ENCODE assay signal across 8 cellular contexts in genomic region chr16:17404903-17405691, GRCh38.
A peak's percentile ranks its signal among the peaks of the same experiment; 100 is the strongest.
DNase-seq lines count a peak whose midpoint lies in the region; ATAC-seq and TF ChIP-seq lines count a peak whose summit lies in the region.

No MANE protein-coding gene starts in this region.

- TF ChIP-seq POLR2A in breast epithelium (IDR thresholded peaks at IDR 0.05) = no peak

- TF ChIP-seq CTCF in breast epithelium (IDR thresholded peaks at IDR 0.05) (no peak), foreskin keratinocyte (conservative IDR thresholded peaks at IDR 0.05) (no peak), GM10248 (IDR thresholded peaks at IDR 0.05; ENCODE audit: control extremely low read depth, extremely low read depth, low read depth, missing control alignments) (no peak)

- POLR2A ChIA-PET in GM10248 (lab: Yijun Ruan, JAX) = no interaction called here

- no peaks in the 10 kb centered on the region for H3K27me3 ChIP-seq in breast epithelium
- no peaks in the 10 kb centered on the region for H3K27me3 ChIP-seq in foreskin keratinocyte

- H3K4me1 ChIP-seq in breast epithelium (peaks cover 5 to 8% of the 10 kb centered on the region in 2 donors), foreskin keratinocyte (peaks cover 9% of the 10 kb centered on the region)

- H3K36me3 ChIP-seq in breast epithelium = no peaks in the 10 kb centered on the region

- no peak for ATAC-seq in foreskin keratinocyte
- no peak for ATAC-seq in HG02571 (IDR thresholded peaks at IDR 0.05; ENCODE audit: unreplicated experiment)

- no peaks in the 10 kb centered on the region for H3K9me3 ChIP-seq in breast epithelium

- peak overlapping the region in 2 of 3 donors; percentile 13 to 39 for H3K4me3 ChIP-seq in breast epithelium

- DNase-seq in HT1080 (ENCODE audit: low read depth) (peak; percentile 37), breast epithelium (ENCODE audit: low spot score in 2 of 2) (peak in 1 of 2 donors; percentile 88), inferior parietal cortex (ENCODE audit: extremely low spot score) (peak; percentile 86), stromal cell of bone marrow (ENCODE audit: low read depth) (peak; percentile 88), foreskin keratinocyte (no peak), GM10248 (ENCODE audit: extremely low spot score) (no peak), ecto neural progenitor cell (ENCODE audit: low spot score) (no peak)

- H3K27ac ChIP-seq in breast epithelium (peak overlapping the region; percentile 85 to 92), foreskin keratinocyte (no peak overlapping the region)

- intact Hi-C loops in breast epithelium (cut with DNase I; ENCODE audit: low total_unique reads) = no loop called here

- CTCF ChIA-PET in GM10248 (lab: Yijun Ruan, JAX) = interaction anchor here (0.9 to 1.8 kb wide), 4 partner anchors 11 to 59 kb away, joined by 3 to 6 read pairs (median 4); no protein-coding TSS in a partner anchor

Comparison
In these comparisons a context has a peak if more than half of its experiments do, and no peak if none do; other contexts are left out.
1. DNase-seq: peak in HT1080 (single experiment), inferior parietal cortex (single experiment) and stromal cell of bone marrow (single experiment); none in foreskin keratinocyte (0 of 2), GM10248 (single experiment) and ecto neural progenitor cell (single experiment).